ENCODE assay signal across 9 cellular contexts in the genomic region with DNA sequence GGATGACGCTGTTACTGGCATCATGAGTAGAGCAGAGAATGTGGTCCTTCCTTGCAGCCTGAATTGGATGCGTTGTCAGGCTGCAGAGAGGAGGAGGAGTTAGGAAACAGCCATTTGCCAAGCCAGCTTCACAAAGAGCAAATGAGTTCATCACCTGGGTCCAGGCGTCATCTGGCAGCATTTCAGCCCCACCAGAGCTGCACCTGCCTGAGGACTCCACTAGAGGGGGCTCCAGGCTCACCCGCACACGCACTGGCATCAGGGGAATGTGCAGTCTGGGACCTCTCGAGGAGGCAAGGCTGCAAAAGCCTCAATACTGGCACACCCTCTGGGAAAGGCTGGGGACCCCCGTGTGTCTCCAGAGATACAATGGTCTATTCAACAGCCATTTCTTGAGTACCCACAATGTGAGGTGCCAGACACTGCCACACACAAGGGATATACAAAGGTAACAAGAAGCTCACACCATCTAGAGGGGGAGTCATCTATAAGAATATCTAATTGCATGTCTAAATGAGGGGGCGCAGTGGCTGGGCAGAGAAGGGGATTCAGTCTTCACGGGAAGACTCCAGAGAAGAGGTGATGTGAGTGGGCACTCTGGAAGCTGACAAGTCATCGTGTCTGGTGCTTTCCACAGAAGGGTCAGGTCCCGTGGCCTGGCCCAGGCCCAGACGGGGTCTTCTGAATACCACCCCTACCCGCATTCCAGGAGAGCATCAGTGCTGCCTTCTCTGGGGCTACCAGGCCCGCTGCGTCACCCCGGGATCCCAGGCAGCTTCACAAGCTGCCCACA. TPM values are rescaled to one million over a fixed set of nuclear protein-coding genes. Genes with fewer than 3 reads are reported as not detected.
DNase-seq lines count a peak whose midpoint lies in the region; ATAC-seq, FAIRE-seq and TF ChIP-seq lines count a peak whose summit lies in the region.
"Had no signal": no experiment of that assay in that cellular context is flagged by ENCODE, and none has a peak within 500 bp of the region (broad histone marks: within the 10 kb centered on the region; RNA-seq: fewer than 3 reads in every experiment).

No MANE protein-coding gene starts in this region.

- no peak overlapping the region for H3K4me3 Mint-ChIP-seq in T-cell

- POLR2A ChIA-PET in T-cell (lab: Charles Lee) = interaction anchor here in 1 of 2 donors (0.6 kb wide), 1 partner anchor 1037 kb away, joined by 3 read pairs; no protein-coding TSS in a partner anchor

- no peak overlapping the region for H3K4me3 ChIP-seq in right cardiac atrium (ENCODE audit: low read length)

- H3K9me3 Mint-ChIP-seq in T-cell = no peaks in the 10 kb centered on the region

- peaks cover 4 to 7% of the 10 kb centered on the region in 2 donors for H3K27me3 Mint-ChIP-seq in T-cell

- no peaks in the 10 kb centered on the region for H3K27me3 ChIP-seq in right cardiac atrium (ENCODE audit: control insufficient read depth, insufficient read depth)

- CTCF ChIA-PET in T-cell (lab: Charles Lee) = interaction anchor here (0.6 to 2.1 kb wide), 7 partner anchors 9 to 267 kb away, joined by 3 to 8 read pairs (median 4); no protein-coding TSS in a partner anchor

- no peak overlapping the region for H3K27ac ChIP-seq in right cardiac atrium (ENCODE audit: low read length)

- 55% methylated on average over 16 of the region's 16 CpGs for WGBS in right cardiac atrium

- no peaks in the 10 kb centered on the region for H3K4me1 ChIP-seq in right cardiac atrium (ENCODE audit: control insufficient read depth, insufficient read depth, low read length)

- FAIRE-seq in GM12892 (lab: Jason Lieb, UNC) = peak; percentile 50

- TF ChIP-seq POLR2A in GM12892 (IDR thresholded peaks at IDR 0.05; ENCODE audit: low read depth, low read length) = no peak

- H3K27ac Mint-ChIP-seq in T-cell = no peak overlapping the region

- H3K4me1 Mint-ChIP-seq in T-cell = peaks cover 11 to 15% (median 13%) of the 10 kb centered on the region in 3 donors

- peak; percentile 48 to 72 (median 60) for ATAC-seq in T-cell (replicated peaks in 1 of 4)
- peak; percentile 60 to 71 for ATAC-seq in right cardiac atrium
- ATAC-seq in GM21367 (IDR thresholded peaks at IDR 0.05; ENCODE audit: unreplicated experiment) = no peak
- no peak for ATAC-seq in HG03460 (IDR thresholded peaks at IDR 0.05; ENCODE audit: unreplicated experiment)

- peak; percentile 83 for DNase-seq in GM12892 (ENCODE audit: insufficient read length)
- peak; percentile 38 for DNase-seq in NCI-H1436 treated with DMSO at 0.1 percent for 48 hours (lab: John Stamatoyannopoulos, UW)
- DNase-seq in T-cell = peak in 32 of 34 experiments; percentile 12 to 58 (median 36)
- DNase-seq in astrocyte of the hippocampus (ENCODE audit: low read depth, low spot score) = peak; percentile 94
- DNase-seq in right cardiac atrium = peak; percentile 63 to 80 (median 79)
- DNase-seq in retina = peak; percentile 92

- no peaks in the 10 kb centered on the region for H3K9me3 ChIP-seq in right cardiac atrium (ENCODE audit: control insufficient read depth, low read length)

- intact Hi-C loops in right cardiac atrium (cut with DNase I) = loop anchor here in 3 of 4 donors (5.0 to 10.0 kb wide), 3 partner anchors 65 to 265 kb away; no protein-coding TSS in a partner anchor

- no peaks in the 10 kb centered on the region for H3K36me3 Mint-ChIP-seq in T-cell

RNA-seq across cellular contexts. Expression of a gene that starts 53.5 kb away (rescaled TPM):
- 0.19 TPM for polyA plus RNA-seq in GM12892 (2012; ENCODE audit: missing spikeins)
- total RNA-seq in T-cell (not detected), right cardiac atrium (1 to 10 TPM in 3 of 4 donors, under 1 TPM in 1; 0.78 to 1.8 (median 1.4) TPM)
- polyA plus RNA-seq in right cardiac atrium = 1.4 TPM
- total RNA-seq: glomerular endothelial cell had no signal

Comparison
In these comparisons a context has a peak if more than half of its experiments do, and no peak if none do; other contexts are left out.
1. DNase-seq: peak in every context shown above with its lines; median percentile 94 in astrocyte of the hippocampus; 92 in retina; 83 in GM12892; 79 in right cardiac atrium; 38 in NCI-H1436 treated with DMSO at 0.1 percent for 48 hours; 36 in T-cell.
2. ATAC-seq: peak in T-cell (4 of 4) and right cardiac atrium (2 of 2); none in GM21367 (single experiment) and HG03460 (single experiment).